Comparison of ENCODE assay signal across 23 cellular contexts in the genomic region with DNA sequence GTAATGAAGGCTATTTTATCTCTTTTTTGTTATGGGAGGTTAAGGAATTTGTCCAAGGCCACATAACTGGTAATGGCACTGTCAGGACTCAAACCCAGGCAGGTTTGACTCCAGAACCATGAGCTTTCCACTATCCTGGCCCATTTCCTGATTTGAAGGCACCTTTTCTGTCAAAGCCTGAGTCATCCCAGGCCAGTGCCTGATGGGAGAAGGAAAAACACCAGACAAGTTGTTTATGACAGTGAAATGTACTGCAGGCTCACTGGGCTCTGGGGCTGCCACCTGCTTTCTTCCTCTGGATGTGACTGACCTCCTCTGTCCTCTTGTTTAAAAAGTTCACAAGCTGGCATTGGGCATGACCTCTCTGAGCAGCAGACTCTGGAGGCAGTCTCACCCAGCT.
"Had no signal": no experiment of that assay in that cellular context is flagged by ENCODE, and none has a peak within 500 bp of the region (broad histone marks: within the 10 kb centered on the region; RNA-seq: fewer than 3 reads in every experiment).

No MANE protein-coding gene starts in this region.

- H3K27me3 ChIP-seq: colonic mucosa, dorsolateral prefrontal cortex, esophagus muscularis mucosa, foreskin keratinocyte, gastrocnemius medialis, gastroesophageal sphincter had no signal

- H3K4me3 ChIP-seq: colonic mucosa, coronary artery, dorsolateral prefrontal cortex, esophagus muscularis mucosa, esophagus squamous epithelium, gastrocnemius medialis, gastroesophageal sphincter, heart left ventricle, heart right ventricle had no signal

- H3K4me1 ChIP-seq: colonic mucosa, esophagus squamous epithelium, foreskin keratinocyte, gastrocnemius medialis, gastroesophageal sphincter, heart left ventricle, heart right ventricle had no signal

- H3K27ac ChIP-seq: colonic mucosa, coronary artery, dorsolateral prefrontal cortex, epithelial cell of prostate, esophagus muscularis mucosa, esophagus squamous epithelium, foreskin keratinocyte, gastrocnemius medialis, gastroesophageal sphincter, heart left ventricle, heart right ventricle had no signal

- H3K9me3 ChIP-seq: colonic mucosa, esophagus muscularis mucosa, esophagus squamous epithelium, gastrocnemius medialis, gastroesophageal sphincter, heart left ventricle, heart right ventricle had no signal

- H3K36me3 ChIP-seq: colonic mucosa, esophagus muscularis mucosa, esophagus squamous epithelium, gastrocnemius medialis, gastroesophageal sphincter, heart left ventricle, heart right ventricle had no signal

- DNase-seq: colonic mucosa; cortex of kidney; dermis blood vessel endothelial cell; dorsolateral prefrontal cortex; effector CD4-positive, alpha-beta T cell; effector CD8-positive, alpha-beta T cell; effector memory CD4-positive, alpha-beta T cell; effector memory CD8-positive, alpha-beta T cell; endodermal cell; erythroblast; esophagus squamous epithelium; foreskin fibroblast; foreskin keratinocyte; foreskin melanocyte; gastrocnemius medialis; glutamatergic neuron; head of caudate nucleus; heart left ventricle; heart right ventricle had no signal
